In genomic region chr20:25493748-25494505, GRCh38 we compare ENCODE assay signal across 2 cellular contexts.
TF ChIP-seq lines count a peak whose summit lies in the region.

No MANE protein-coding gene starts in this region.

TF ChIP-seq in GM23338, 12 proteins besides CTCF, POLR2A, EP300 and RAD21:
- TF ChIP-seq NANOG (IDR thresholded peaks at IDR 0.05; ENCODE audit: borderline replicate concordance), result no peak
- TF ChIP-seq ZNF462 (CRISPR knock-in tag; IDR thresholded peaks at IDR 0.05), result no peak
- no peak for TF ChIP-seq JUNB (IDR thresholded peaks at IDR 0.05; ENCODE audit: unreplicated experiment)
- no peak for TF ChIP-seq EZH2 (IDR thresholded peaks at IDR 0.05; ENCODE audit: low read depth, unreplicated experiment)
- TF ChIP-seq REST (IDR thresholded peaks at IDR 0.05; ENCODE audit: unreplicated experiment), result no peak
- TF ChIP-seq EZH2phosphoT487 (IDR thresholded peaks at IDR 0.05; ENCODE audit: unreplicated experiment), result no peak
- no peak for TF ChIP-seq STAT1 (IDR thresholded peaks at IDR 0.05; ENCODE audit: unreplicated experiment)
- TF ChIP-seq ZNF331 (CRISPR knock-in tag; IDR thresholded peaks at IDR 0.05; ENCODE audit: low read depth), result no peak
- no peak for TF ChIP-seq CREB1 (CRISPR knock-in tag; IDR thresholded peaks at IDR 0.05; ENCODE audit: low read depth)
- TF ChIP-seq ETS1 (IDR thresholded peaks at IDR 0.05), result no peak
- TF ChIP-seq POLR2AphosphoS5 (IDR thresholded peaks at IDR 0.05; ENCODE audit: low read depth), result no peak
- TF ChIP-seq ZNF114 (CRISPR knock-in tag; IDR thresholded peaks at IDR 0.05), result no peak

TF ChIP-seq in H1, 55 proteins besides CTCF, POLR2A, EP300 and RAD21:
- no peak for TF ChIP-seq JUN (IDR thresholded peaks at IDR 0.05; ENCODE audit: low read depth, low read length)
- no peak for TF ChIP-seq SAP30 (IDR thresholded peaks at IDR 0.05; ENCODE audit: insufficient read depth, insufficient replicate concordance, low read length)
- TF ChIP-seq POLR2AphosphoS5 (IDR thresholded peaks at IDR 0.05; ENCODE audit: low read depth, low read length), result no peak
- no peak for TF ChIP-seq TAF1 (IDR thresholded peaks at IDR 0.05; ENCODE audit: low read depth, low read length)
